ENCODE assay signal across 7 cellular contexts in the genomic region with DNA sequence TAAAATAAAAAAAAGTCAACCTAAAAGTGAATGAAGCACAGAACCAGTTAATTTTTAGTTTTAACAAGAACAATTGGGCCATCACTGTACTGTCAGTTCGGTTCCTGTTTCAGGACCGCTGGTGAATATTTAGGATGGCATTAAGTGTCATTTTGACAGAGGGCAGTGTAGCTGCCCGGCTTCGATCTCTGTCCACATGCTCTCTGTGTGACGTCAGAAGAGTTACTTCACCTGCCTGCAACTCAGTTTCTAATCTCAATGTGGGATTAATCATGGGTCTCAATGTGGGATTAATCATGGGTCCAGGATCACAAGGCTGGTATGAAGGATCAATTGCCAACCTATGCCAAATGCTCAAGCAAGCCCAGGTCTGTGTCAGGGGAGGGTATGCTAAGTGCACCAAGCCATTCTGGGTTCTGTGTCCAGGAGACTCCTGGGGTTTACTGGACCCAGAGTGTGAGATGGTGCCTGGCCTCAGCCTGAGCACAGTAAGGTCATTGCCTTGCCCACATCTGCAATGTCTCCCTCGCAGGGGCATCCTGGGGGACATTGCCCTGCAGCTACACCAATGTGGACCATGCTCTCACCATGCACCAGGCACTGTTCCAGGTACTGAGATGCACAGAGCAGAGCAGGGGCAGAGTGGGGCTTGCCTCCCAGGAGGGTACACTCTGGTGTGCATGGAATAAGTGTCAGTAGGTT. TPM values are rescaled to one million over a fixed set of nuclear protein-coding genes. Genes with fewer than 3 reads are reported as not detected.
"Had no signal": no experiment of that assay in that cellular context is flagged by ENCODE, and none has a peak within 500 bp of the region (broad histone marks: within the 10 kb centered on the region; RNA-seq: fewer than 3 reads in every experiment).

No MANE protein-coding gene starts in this region.

- H3K27ac Mint-ChIP-seq: H9 had no signal

- DNase-seq: GM23248, GOT3, H9, HCEC 1CT, KBM-7 had no signal

- H3K4me3 Mint-ChIP-seq: H9, IgD-negative memory B cell had no signal

- H3K27ac ChIP-seq: GM23248 had no signal

- H3K4me1 Mint-ChIP-seq: IgD-negative memory B cell had no signal

- H3K9me3 Mint-ChIP-seq: H9, IgD-negative memory B cell had no signal

- H3K4me3 ChIP-seq: GM23248 had no signal

- H3K36me3 Mint-ChIP-seq: IgD-negative memory B cell had no signal

RNA-seq across cellular contexts. Expression of a gene that starts 8.1 kb away (rescaled TPM):
- total RNA-seq: HT-29 had no signal
- polyA plus RNA-seq: IgD-negative memory B cell had no signal
